ENCODE assay signal across 1 cellular context in the genomic region with DNA sequence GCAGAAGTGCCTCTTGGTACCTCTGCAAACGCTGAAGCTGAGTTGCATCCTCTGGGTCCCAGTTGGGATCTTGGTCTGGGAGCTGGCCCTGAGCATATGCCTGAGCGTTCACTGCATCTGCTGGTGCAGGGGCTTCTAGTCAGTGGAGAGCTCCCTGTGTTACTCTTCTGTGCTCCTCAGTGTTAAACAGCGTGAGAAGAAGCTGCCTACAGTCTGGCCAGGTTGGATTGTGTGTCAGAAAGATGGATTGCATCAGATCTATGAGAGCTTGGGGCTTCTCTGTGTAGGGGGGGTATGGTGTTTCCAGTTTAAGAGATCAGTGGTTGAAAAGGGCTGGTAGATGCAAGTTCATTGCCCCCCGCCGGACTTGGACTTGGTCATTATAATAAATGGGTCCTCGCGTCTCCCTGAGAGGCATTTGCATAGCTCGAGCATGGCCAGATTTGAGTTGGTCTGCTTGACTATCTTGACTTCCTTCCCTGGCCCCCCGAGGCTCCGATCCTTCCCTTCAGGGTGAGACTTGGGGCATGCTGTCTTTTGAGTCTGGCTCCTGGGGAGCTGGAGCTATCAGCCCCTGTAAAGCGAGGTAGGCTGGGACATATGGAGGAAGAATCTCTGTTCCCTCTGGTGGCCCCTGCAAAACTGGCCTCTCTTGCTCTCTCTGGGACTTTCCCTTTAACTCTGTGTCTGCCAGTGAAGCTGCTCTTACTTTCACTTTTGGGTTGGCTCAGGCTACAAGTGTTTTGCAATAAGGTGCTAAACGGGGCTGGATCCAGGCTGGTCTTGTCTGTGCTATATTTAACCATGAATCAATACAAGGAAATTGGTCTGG.
A peak's percentile ranks its signal among the peaks of the same experiment; 100 is the strongest.
TF ChIP-seq lines count a peak whose summit lies in the region.

No MANE protein-coding gene starts in this region.

TF ChIP-seq in GM12878, 131 proteins besides CTCF, POLR2A, EP300 and RAD21 (continued from another document):
- TF ChIP-seq, protein P1, sequence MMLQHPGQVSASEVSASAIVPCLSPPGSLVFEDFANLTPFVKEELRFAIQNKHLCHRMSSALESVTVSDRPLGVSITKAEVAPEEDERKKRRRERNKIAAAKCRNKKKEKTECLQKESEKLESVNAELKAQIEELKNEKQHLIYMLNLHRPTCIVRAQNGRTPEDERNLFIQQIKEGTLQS (IDR thresholded peaks at IDR 0.05; ENCODE audit: borderline replicate concordance, extremely low read depth, low read depth, low read length), result no peak
- TF ChIP-seq SUPT20H (IDR thresholded peaks at IDR 0.05; ENCODE audit: borderline replicate concordance, control insufficient read depth, low read depth, low read length) (no peak), NRF1 (conservative IDR thresholded peaks at IDR 0.05; ENCODE audit: low read depth, low read length) (no peak), PAX8 (IDR thresholded peaks at IDR 0.05) (no peak), SUZ12 (IDR thresholded peaks at IDR 0.05; ENCODE audit: unreplicated experiment) (no peak), ZNF217 (IDR thresholded peaks at IDR 0.05) (no peak), HDGF (IDR thresholded peaks at IDR 0.05) (no peak), ZBED1 (IDR thresholded peaks at IDR 0.05; ENCODE audit: borderline replicate concordance) (no peak), RBBP5 (conservative IDR thresholded peaks at IDR 0.05) (no peak), BHLHE40 (IDR thresholded peaks at IDR 0.05; ENCODE audit: borderline replicate concordance in 1 of 2, low read depth in 2 of 2, low read length in 1 of 2) (no peak), CEBPB (IDR thresholded peaks at IDR 0.05; ENCODE audit: borderline replicate concordance in 1 of 2, low read depth in 2 of 2, low read length in 2 of 2) (0 out of 4 replicates have a peak, but pooled peaks of 1 of the 2 experiments have one; percentile 29), PAX5 (IDR thresholded peaks at IDR 0.05; ENCODE audit: borderline replicate concordance, low read depth, low read length) (no peak), MXI1 (IDR thresholded peaks at IDR 0.05; ENCODE audit: low read depth, low read length) (no peak), TCF3 (IDR thresholded peaks at IDR 0.05; ENCODE audit: borderline replicate concordance, insufficient read depth, low read depth, low read length) (no peak), CREB1 (IDR thresholded peaks at IDR 0.05; ENCODE audit: low read depth) (no peak), ZNF207 (IDR thresholded peaks at IDR 0.05; ENCODE audit: borderline replicate concordance) (no peak), BRCA1 (IDR thresholded peaks at IDR 0.05; ENCODE audit: low read depth, low read length) (no peak), SRF (IDR thresholded peaks at IDR 0.05; ENCODE audit: low read depth in 2 of 2, low read length in 2 of 2) (no peak), FOXK2 (IDR thresholded peaks at IDR 0.05) (no peak), YBX1 (IDR thresholded peaks at IDR 0.05) (no peak)
- TF ChIP-seq, protein P2, sequence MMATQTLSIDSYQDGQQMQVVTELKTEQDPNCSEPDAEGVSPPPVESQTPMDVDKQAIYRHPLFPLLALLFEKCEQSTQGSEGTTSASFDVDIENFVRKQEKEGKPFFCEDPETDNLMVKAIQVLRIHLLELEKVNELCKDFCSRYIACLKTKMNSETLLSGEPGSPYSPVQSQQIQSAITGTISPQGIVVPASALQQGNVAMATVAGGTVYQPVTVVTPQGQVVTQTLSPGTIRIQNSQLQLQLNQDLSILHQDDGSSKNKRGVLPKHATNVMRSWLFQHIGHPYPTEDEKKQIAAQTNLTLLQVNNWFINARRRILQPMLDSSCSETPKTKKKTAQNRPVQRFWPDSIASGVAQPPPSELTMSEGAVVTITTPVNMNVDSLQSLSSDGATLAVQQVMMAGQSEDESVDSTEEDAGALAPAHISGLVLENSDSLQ (IDR thresholded peaks at IDR 0.05), result no peak
- TF ChIP-seq, protein P3, sequence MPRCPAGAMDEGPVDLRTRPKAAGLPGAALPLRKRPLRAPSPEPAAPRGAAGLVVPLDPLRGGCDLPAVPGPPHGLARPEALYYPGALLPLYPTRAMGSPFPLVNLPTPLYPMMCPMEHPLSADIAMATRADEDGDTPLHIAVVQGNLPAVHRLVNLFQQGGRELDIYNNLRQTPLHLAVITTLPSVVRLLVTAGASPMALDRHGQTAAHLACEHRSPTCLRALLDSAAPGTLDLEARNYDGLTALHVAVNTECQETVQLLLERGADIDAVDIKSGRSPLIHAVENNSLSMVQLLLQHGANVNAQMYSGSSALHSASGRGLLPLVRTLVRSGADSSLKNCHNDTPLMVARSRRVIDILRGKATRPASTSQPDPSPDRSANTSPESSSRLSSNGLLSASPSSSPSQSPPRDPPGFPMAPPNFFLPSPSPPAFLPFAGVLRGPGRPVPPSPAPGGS (IDR thresholded peaks at IDR 0.05; ENCODE audit: borderline replicate concordance, insufficient read depth, low read depth, low read length, poor library complexity, severe bottlenecking), result no peak
- TF ChIP-seq, protein P4, sequence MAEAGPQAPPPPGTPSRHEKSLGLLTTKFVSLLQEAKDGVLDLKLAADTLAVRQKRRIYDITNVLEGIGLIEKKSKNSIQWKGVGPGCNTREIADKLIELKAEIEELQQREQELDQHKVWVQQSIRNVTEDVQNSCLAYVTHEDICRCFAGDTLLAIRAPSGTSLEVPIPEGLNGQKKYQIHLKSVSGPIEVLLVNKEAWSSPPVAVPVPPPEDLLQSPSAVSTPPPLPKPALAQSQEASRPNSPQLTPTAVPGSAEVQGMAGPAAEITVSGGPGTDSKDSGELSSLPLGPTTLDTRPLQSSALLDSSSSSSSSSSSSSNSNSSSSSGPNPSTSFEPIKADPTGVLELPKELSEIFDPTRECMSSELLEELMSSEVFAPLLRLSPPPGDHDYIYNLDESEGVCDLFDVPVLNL (IDR thresholded peaks at IDR 0.05; ENCODE audit: low read depth, low read length), result no peak
- TF ChIP-seq, protein P5, sequence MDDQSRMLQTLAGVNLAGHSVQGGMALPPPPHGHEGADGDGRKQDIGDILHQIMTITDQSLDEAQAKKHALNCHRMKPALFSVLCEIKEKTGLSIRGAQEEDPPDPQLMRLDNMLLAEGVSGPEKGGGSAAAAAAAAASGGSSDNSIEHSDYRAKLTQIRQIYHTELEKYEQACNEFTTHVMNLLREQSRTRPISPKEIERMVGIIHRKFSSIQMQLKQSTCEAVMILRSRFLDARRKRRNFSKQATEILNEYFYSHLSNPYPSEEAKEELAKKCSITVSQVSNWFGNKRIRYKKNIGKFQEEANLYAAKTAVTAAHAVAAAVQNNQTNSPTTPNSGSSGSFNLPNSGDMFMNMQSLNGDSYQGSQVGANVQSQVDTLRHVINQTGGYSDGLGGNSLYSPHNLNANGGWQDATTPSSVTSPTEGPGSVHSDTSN (IDR thresholded peaks at IDR 0.05; ENCODE audit: insufficient replicate concordance, low read depth, low read length), result no peak
- TF ChIP-seq, protein P6, sequence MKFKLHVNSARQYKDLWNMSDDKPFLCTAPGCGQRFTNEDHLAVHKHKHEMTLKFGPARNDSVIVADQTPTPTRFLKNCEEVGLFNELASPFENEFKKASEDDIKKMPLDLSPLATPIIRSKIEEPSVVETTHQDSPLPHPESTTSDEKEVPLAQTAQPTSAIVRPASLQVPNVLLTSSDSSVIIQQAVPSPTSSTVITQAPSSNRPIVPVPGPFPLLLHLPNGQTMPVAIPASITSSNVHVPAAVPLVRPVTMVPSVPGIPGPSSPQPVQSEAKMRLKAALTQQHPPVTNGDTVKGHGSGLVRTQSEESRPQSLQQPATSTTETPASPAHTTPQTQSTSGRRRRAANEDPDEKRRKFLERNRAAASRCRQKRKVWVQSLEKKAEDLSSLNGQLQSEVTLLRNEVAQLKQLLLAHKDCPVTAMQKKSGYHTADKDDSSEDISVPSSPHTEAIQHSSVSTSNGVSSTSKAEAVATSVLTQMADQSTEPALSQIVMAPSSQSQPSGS (IDR thresholded peaks at IDR 0.05; ENCODE audit: low read length), result no peak
